In genomic region chr13:19959141-19959830, GRCh38 we compare ENCODE assay signal across 8 cellular contexts. TPM values are rescaled to one million over a fixed set of nuclear protein-coding genes. Genes with fewer than 3 reads are reported as not detected.
DNase-seq lines count a peak whose midpoint lies in the region; ATAC-seq and TF ChIP-seq lines count a peak whose summit lies in the region.

No MANE protein-coding gene starts in this region.

- POLR2A ChIA-PET in A673 (lab: Charles Lee; ENCODE audit: low non-redundant PET) = no interaction called here

- peak overlapping the region; percentile 91 for H3K4me2 ChIP-seq in smooth muscle cell

- peak overlapping the region; percentile 84 for H2AFZ ChIP-seq in smooth muscle cell (ENCODE audit: low read depth)

- peaks cover 32% of the 10 kb centered on the region for H3K36me3 Mint-ChIP-seq in brain

- peak overlapping the region; percentile 97 to 100 (median 99) for H3K27ac Mint-ChIP-seq in brain

- DNase-seq in A673 (ENCODE audit: low spot score) = peak; percentile 69
- peak; percentile 53 for DNase-seq in MG63
- DNase-seq in UCSD-AML1 (lab: John Stamatoyannopoulos, UW; ENCODE audit: unreplicated experiment) = peak; percentile 62
- DNase-seq in iPS-NIHi7 (ENCODE audit: extremely low spot score) = peak; percentile 27
- peak; percentile 50 for DNase-seq in smooth muscle cell (lab: John Stamatoyannopoulos, UW; ENCODE audit: unreplicated experiment)

- H3K9ac ChIP-seq in smooth muscle cell (ENCODE audit: low read depth) = peak overlapping the region; percentile 92

- ATAC-seq in GM18907 (IDR thresholded peaks at IDR 0.05; ENCODE audit: unreplicated experiment) (peak; percentile 18), GM18870 (IDR thresholded peaks at IDR 0.05; ENCODE audit: unreplicated experiment) (no peak)

- intact Hi-C loops in A673 (cut with micrococcal nuclease; ENCODE audit: unreplicated experiment) = loop anchor here (5.0 kb wide), 1 partner anchor 97 kb away; the partner anchor contains the start of gene ZMYM5

- H3K4me3 Mint-ChIP-seq in brain = peak overlapping the region; percentile 97 to 98 (median 97)

- peaks cover 42% of the 10 kb centered on the region for H3K4me1 Mint-ChIP-seq in brain

- H3F3A ChIP-seq in smooth muscle cell (ENCODE audit: low read depth) = peaks cover 8% of the 10 kb centered on the region

- peaks cover 0 to 8% (median 5%) of the 10 kb centered on the region in 5 experiments for H3K9me3 Mint-ChIP-seq in brain

- peaks cover 42% of the 10 kb centered on the region for H3K79me2 ChIP-seq in smooth muscle cell (ENCODE audit: low read depth)

- BruUV-seq in A673 (replicated peaks; lab: Mats Ljungman, UMichigan) = no TSS peak

- H3K27ac ChIP-seq in A673 (ENCODE audit: low read depth, low read length, poor library complexity, severe bottlenecking) (peak overlapping the region; percentile 97), smooth muscle cell (ENCODE audit: low read depth) (peak overlapping the region; percentile 97)

- no peaks in the 10 kb centered on the region for H3K9me3 ChIP-seq in A673 (ENCODE audit: low read depth, low read length, poor library complexity, severe bottlenecking)
- no peaks in the 10 kb centered on the region for H3K9me3 ChIP-seq in MG63
- no peaks in the 10 kb centered on the region for H3K9me3 ChIP-seq in smooth muscle cell (replicated peaks; ENCODE audit: low read depth)

- peaks cover 46% of the 10 kb centered on the region for H4K20me1 ChIP-seq in smooth muscle cell (ENCODE audit: low read depth)

- H3K4me1 ChIP-seq in A673 (ENCODE audit: insufficient read depth, low read length, poor library complexity, severe bottlenecking) (peaks cover 23% of the 10 kb centered on the region), smooth muscle cell (ENCODE audit: low read depth) (peaks cover 30% of the 10 kb centered on the region)

- H3K4me3 ChIP-seq in A673 (ENCODE audit: low read depth, low read length, poor library complexity, severe bottlenecking) (peak overlapping the region; percentile 77), MG63 (peak overlapping the region; percentile 83), smooth muscle cell (peak overlapping the region; percentile 91)

- CTCF ChIA-PET in A673 (lab: Charles Lee) = interaction anchor here (0.7 to 1.0 kb wide), 2 partner anchors 25 to 32 kb away, joined by 4 to 6 read pairs; no protein-coding TSS in a partner anchor

- TF ChIP-seq CTCF in A673 (conservative IDR thresholded peaks at IDR 0.05; ENCODE audit: low read depth, low read length) (no peak), brain (conservative IDR thresholded peaks at IDR 0.05) (no peak), smooth muscle cell (IDR thresholded peaks at IDR 0.05; ENCODE audit: borderline replicate concordance, insufficient read depth, poor library complexity, severe bottlenecking) (no peak)

- no peaks in the 10 kb centered on the region for H3K27me3 ChIP-seq in A673 (replicated peaks; ENCODE audit: insufficient read depth, low read depth, low read length, poor library complexity)
- H3K27me3 ChIP-seq in MG63 = no peaks in the 10 kb centered on the region
- H3K27me3 ChIP-seq in smooth muscle cell (ENCODE audit: low read depth) = no peaks in the 10 kb centered on the region

- WGBS in smooth muscle cell (ENCODE audit: low lambda C conversion rate) = under 1% methylated on average over 27 of the region's 61 CpGs

- peaks cover 29% of the 10 kb centered on the region for H3K36me3 ChIP-seq in A673 (ENCODE audit: insufficient read depth, low read length, poor library complexity, severe bottlenecking)
- peaks cover 27% of the 10 kb centered on the region for H3K36me3 ChIP-seq in MG63
- H3K36me3 ChIP-seq in smooth muscle cell (ENCODE audit: low read depth) = no peaks in the 10 kb centered on the region

- no peaks in the 10 kb centered on the region for H3K27me3 Mint-ChIP-seq in brain

RNA-seq across cellular contexts. Expression of gene ZMYM2, which starts 0.8 kb away (rescaled TPM):
- total RNA-seq in A673 (2021) = 87.1 and 104 TPM in 2 replicates
- total RNA-seq in MG63 (2014; rRNA removed; shearing (Covaris generic); ENCODE audit: low replicate concordance) = 30.6 and 56.8 TPM in 2 replicates
- 12.8 TPM for polyA plus RNA-seq in brain (ENCODE audit: insufficient read depth, low read depth, low replicate concordance)
- 107 and 156 TPM in 2 replicates for total RNA-seq in smooth muscle cell
- 29.9 and 36.7 TPM in 2 replicates for polyA plus RNA-seq in smooth muscle cell
